In the genomic region with DNA sequence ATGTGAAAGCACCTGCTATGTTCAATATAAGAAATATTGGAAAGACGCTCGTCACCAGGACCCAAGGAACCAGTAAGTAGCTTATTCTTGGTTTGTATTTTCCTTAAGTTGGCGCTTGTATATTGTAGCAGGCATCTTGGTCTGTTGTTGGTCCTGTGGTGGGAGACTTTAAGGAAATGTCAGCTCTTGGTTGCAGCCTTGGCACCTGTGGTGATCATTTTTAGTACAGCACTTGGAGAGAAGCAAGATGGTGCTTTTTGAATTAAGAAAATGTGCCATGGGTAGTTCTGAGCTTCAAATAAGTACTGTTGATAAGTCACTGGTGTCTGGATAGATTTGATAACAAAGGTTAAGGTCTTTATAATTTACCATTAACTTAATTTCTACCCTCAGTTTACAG, we compare ENCODE assay signal across 9 cellular contexts. TPM values are rescaled to one million over a fixed set of nuclear protein-coding genes. Genes with fewer than 3 reads are reported as not detected.
DNase-seq lines count a peak whose midpoint lies in the region; ATAC-seq and TF ChIP-seq lines count a peak whose summit lies in the region.
"Had no signal": no experiment of that assay in that cellular context is flagged by ENCODE, and none has a peak within 500 bp of the region (broad histone marks: within the 10 kb centered on the region; RNA-seq: fewer than 3 reads in every experiment).

No MANE protein-coding gene starts in this region.

- H3K9me3 Mint-ChIP-seq in GM23338 = no peaks in the 10 kb centered on the region
- no peaks in the 10 kb centered on the region for H3K9me3 Mint-ChIP-seq in T-helper 2 cell treated with Interferon-gamma antibody and Interleukin-4, amounts not matched to agents 5 μg/mL and 100 μg/mL, for 36 hours

- H3K27me3 ChIP-seq in GM23338 (ENCODE audit: insufficient read depth) (no peaks in the 10 kb centered on the region), sigmoid colon (no peaks in the 10 kb centered on the region)

- peak overlapping the region; percentile 86 for H3K4me2 ChIP-seq in GM23338

- no peak for DNase-seq in GM23338 (ENCODE audit: low spot score)
- no peak for DNase-seq in T-helper 2 cell treated with Interferon-gamma antibody and Interleukin-4, amounts not matched to agents 5 μg/mL and 100 μg/mL, for 36 hours (ENCODE audit: low spot score)
- DNase-seq in fibroblast of villous mesenchyme (ENCODE audit: low read depth) = no peak
- DNase-seq in sigmoid colon = no peak
- no peak for DNase-seq in NCI-H1436 (lab: John Stamatoyannopoulos, UW)
- DNase-seq in NOMO-1 (lab: John Stamatoyannopoulos, UW; ENCODE audit: unreplicated experiment in 2 of 2) = no peak
- no peak for DNase-seq in dedifferentiated amniotic fluid mesenchymal stem cell (ENCODE audit: extremely low spot score)
- DNase-seq: activated CD4-positive, alpha-beta T cell treated with anti-CD3 and anti-CD28 coated beads, Interleukin-2, amount 50 U/mL, for 48 hours had no signal

- H3K4me3 Mint-ChIP-seq in GM23338 = peak overlapping the region; percentile 98
- H3K4me3 Mint-ChIP-seq in T-helper 2 cell treated with Interferon-gamma antibody and Interleukin-4, amounts not matched to agents 5 μg/mL and 100 μg/mL, for 36 hours = peak overlapping the region; percentile 97

- H2AFZ ChIP-seq in GM23338 = no peak overlapping the region

- H3K27ac Mint-ChIP-seq in GM23338 = peak overlapping the region; percentile 100
- H3K27ac Mint-ChIP-seq in T-helper 2 cell treated with Interferon-gamma antibody and Interleukin-4, amounts not matched to agents 5 μg/mL and 100 μg/mL, for 36 hours = peak overlapping the region; percentile 98

- TF ChIP-seq POLR2A in sigmoid colon (IDR thresholded peaks at IDR 0.05) = no peak

- H3K79me2 ChIP-seq in GM23338 (replicated peaks; ENCODE audit: insufficient read depth) = peaks cover 44% of the 10 kb centered on the region

- peaks cover 40% of the 10 kb centered on the region for H4K20me1 ChIP-seq in GM23338 (replicated peaks; ENCODE audit: insufficient read depth)

- H3K27me3 Mint-ChIP-seq in GM23338 (ENCODE audit: insufficient read depth, low read depth, poor library complexity) = peaks cover 18% of the 10 kb centered on the region
- H3K27me3 Mint-ChIP-seq in T-helper 2 cell treated with Interferon-gamma antibody and Interleukin-4, amounts not matched to agents 5 μg/mL and 100 μg/mL, for 36 hours (ENCODE audit: low read depth) = no peaks in the 10 kb centered on the region

- H3K4me3 ChIP-seq in GM23338 (peak overlapping the region; percentile 100), fibroblast of villous mesenchyme (ENCODE audit: low read depth, low read length) (peak overlapping the region; percentile 95), sigmoid colon (peak overlapping the region; percentile 67 to 76 (median 70))

- H3K27ac ChIP-seq in GM23338 (ENCODE audit: low read depth) (peak overlapping the region; percentile 90), sigmoid colon (peak overlapping the region; percentile 85 to 91 (median 88))

- H3K4me1 ChIP-seq in GM23338 (ENCODE audit: insufficient read depth) (peaks cover 23% of the 10 kb centered on the region), sigmoid colon (peaks cover 0 to 33% (median 23%) of the 10 kb centered on the region in 4 donors)

- TF ChIP-seq CTCF in GM23338 (conservative IDR thresholded peaks at IDR 0.05; ENCODE audit: low read depth in 2 of 2) (no peak), fibroblast of villous mesenchyme (IDR thresholded peaks at IDR 0.05; ENCODE audit: insufficient read depth, low read depth, low read length) (no peak), sigmoid colon (IDR thresholded peaks at IDR 0.05) (no peak)

- intact Hi-C loops in sigmoid colon (cut with DNase I) = loop anchor here (5.0 kb wide), 1 partner anchor 222 kb away; no protein-coding TSS in a partner anchor

- peaks cover 62% of the 10 kb centered on the region for H3K36me3 Mint-ChIP-seq in GM23338 (ENCODE audit: low read depth)
- peaks cover 47% of the 10 kb centered on the region for H3K36me3 Mint-ChIP-seq in T-helper 2 cell treated with Interferon-gamma antibody and Interleukin-4, amounts not matched to agents 5 μg/mL and 100 μg/mL, for 36 hours (ENCODE audit: low read depth)

- WGBS in sigmoid colon, 2 donors = 3 to 9% methylated on average over 3 of the region's 3 CpGs

- no peaks in the 10 kb centered on the region for H3K9me2 ChIP-seq in GM23338 (ENCODE audit: insufficient read depth)

- H3F3A ChIP-seq in GM23338 (replicated peaks; ENCODE audit: low read depth) = peaks cover 42% of the 10 kb centered on the region

- H3K4me1 Mint-ChIP-seq in GM23338 = peaks cover 15% of the 10 kb centered on the region; the same call in 2 of the 3 replicates
- H3K4me1 Mint-ChIP-seq in T-helper 2 cell treated with Interferon-gamma antibody and Interleukin-4, amounts not matched to agents 5 μg/mL and 100 μg/mL, for 36 hours (ENCODE audit: low read depth) = peaks cover 35% of the 10 kb centered on the region

- ATAC-seq in GM23338 (no peak), HG02798 (IDR thresholded peaks at IDR 0.05; ENCODE audit: poor library complexity, unreplicated experiment) (no peak)

- no peak for TF ChIP-seq EP300 in sigmoid colon (IDR thresholded peaks at IDR 0.05)

- H3K9me3 ChIP-seq in sigmoid colon = no peaks in the 10 kb centered on the region

- H3K36me3 ChIP-seq in GM23338 (ENCODE audit: insufficient read depth) = peaks cover 58% of the 10 kb centered on the region
- H3K36me3 ChIP-seq in sigmoid colon = peaks cover 6 to 50% (median 33%) of the 10 kb centered on the region in 4 donors

TF ChIP-seq in GM23338, 12 proteins besides CTCF, POLR2A, EP300 and RAD21 (continues in another document):
- TF ChIP-seq, protein P1, sequence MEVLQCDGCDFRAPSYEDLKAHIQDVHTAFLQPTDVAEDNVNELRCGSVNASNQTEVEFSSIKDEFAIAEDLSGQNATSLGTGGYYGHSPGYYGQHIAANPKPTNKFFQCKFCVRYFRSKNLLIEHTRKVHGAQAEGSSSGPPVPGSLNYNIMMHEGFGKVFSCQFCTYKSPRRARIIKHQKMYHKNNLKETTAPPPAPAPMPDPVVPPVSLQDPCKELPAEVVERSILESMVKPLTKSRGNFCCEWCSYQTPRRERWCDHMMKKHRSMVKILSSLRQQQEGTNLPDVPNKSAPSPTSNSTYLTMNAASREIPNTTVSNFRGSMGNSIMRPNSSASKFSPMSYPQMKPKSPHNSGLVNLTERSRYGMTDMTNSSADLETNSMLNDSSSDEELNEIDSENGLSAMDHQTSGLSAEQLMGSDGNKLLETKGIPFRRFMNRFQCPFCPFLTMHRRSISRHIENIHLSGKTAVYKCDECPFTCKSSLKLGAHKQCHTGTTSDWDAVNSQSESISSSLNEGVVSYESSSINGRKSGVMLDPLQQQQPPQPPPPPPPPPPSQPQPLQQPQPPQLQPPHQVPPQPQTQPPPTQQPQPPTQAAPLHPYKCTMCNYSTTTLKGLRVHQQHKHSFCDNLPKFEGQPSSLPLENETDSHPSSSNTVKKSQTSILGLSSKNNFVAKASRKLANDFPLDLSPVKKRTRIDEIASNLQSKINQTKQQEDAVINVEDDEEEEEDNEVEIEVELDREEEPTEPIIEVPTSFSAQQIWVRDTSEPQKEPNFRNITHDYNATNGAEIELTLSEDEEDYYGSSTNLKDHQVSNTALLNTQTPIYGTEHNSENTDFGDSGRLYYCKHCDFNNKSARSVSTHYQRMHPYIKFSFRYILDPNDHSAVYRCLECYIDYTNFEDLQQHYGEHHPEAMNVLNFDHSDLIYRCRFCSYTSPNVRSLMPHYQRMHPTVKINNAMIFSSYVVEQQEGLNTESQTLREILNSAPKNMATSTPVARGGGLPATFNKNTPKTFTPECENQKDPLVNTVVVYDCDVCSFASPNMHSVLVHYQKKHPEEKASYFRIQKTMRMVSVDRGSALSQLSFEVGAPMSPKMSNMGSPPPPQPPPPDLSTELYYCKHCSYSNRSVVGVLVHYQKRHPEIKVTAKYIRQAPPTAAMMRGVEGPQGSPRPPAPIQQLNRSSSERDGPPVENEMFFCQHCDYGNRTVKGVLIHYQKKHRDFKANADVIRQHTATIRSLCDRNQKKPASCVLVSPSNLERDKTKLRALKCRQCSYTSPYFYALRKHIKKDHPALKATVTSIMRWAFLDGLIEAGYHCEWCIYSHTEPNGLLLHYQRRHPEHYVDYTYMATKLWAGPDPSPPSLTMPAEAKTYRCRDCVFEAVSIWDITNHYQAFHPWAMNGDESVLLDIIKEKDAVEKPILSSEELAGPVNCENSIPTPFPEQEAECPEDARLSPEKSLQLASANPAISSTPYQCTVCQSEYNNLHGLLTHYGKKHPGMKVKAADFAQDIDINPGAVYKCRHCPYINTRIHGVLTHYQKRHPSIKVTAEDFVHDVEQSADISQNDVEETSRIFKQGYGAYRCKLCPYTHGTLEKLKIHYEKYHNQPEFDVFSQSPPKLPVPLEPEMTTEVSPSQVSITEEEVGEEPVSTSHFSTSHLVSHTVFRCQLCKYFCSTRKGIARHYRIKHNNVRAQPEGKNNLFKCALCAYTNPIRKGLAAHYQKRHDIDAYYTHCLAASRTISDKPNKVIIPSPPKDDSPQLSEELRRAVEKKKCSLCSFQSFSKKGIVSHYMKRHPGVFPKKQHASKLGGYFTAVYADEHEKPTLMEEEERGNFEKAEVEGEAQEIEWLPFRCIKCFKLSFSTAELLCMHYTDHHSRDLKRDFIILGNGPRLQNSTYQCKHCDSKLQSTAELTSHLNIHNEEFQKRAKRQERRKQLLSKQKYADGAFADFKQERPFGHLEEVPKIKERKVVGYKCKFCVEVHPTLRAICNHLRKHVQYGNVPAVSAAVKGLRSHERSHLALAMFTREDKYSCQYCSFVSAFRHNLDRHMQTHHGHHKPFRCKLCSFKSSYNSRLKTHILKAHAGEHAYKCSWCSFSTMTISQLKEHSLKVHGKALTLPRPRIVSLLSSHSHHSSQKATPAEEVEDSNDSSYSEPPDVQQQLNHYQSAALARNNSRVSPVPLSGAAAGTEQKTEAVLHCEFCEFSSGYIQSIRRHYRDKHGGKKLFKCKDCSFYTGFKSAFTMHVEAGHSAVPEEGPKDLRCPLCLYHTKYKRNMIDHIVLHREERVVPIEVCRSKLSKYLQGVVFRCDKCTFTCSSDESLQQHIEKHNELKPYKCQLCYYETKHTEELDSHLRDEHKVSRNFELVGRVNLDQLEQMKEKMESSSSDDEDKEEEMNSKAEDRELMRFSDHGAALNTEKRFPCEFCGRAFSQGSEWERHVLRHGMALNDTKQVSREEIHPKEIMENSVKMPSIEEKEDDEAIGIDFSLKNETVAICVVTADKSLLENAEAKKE (CRISPR knock-in tag; IDR thresholded peaks at IDR 0.05) = no peak
- no peak for TF ChIP-seq ZNF331 (CRISPR knock-in tag; IDR thresholded peaks at IDR 0.05; ENCODE audit: low read depth)
- no peak for TF ChIP-seq EZH2phosphoT487 (IDR thresholded peaks at IDR 0.05; ENCODE audit: unreplicated experiment)
- TF ChIP-seq EZH2 (IDR thresholded peaks at IDR 0.05; ENCODE audit: low read depth, unreplicated experiment) = no peak

RNA-seq across cellular contexts. Expression of a gene that starts 1.1 kb away (rescaled TPM):
- total RNA-seq in GM23338 (2014; rRNA removed; shearing (Covaris generic)) = 3,506 and 4,648 TPM in 2 replicates
- polyA plus RNA-seq in GM23338 (2016; fragmentation: Nextera tagmentation; extraction: Ambion mirVana) = 2,252 and 2,486 TPM in 2 replicates
- total RNA-seq in fibroblast of villous mesenchyme = 1,579 and 1,904 TPM in 2 replicates
- total RNA-seq in sigmoid colon = 1,000 to 10,000 TPM; 4,012 to 6,800 (median 5,576) TPM
- 1,000 to 10,000 TPM; 3,214 to 5,574 (median 3,832) TPM for polyA plus RNA-seq in sigmoid colon
